ENCODE assay signal across 26 cellular contexts in genomic region chr1:111819566-111819965, GRCh38.
"Had no signal": no experiment of that assay in that cellular context is flagged by ENCODE, and none has a peak within 500 bp of the region (broad histone marks: within the 10 kb centered on the region; RNA-seq: fewer than 3 reads in every experiment).

No MANE protein-coding gene starts in this region.

- H3K27me3 ChIP-seq: stomach, suprapubic skin, testis, thyroid gland, tibial artery, tibial nerve, transverse colon, upper lobe of left lung, upper lobe of right lung, uterus, vagina had no signal

- H3K27ac ChIP-seq: stomach, suprapubic skin, testis, thoracic aorta, thyroid gland, tibial artery, tibial nerve, transverse colon, upper lobe of left lung, upper lobe of right lung, uterus, vagina had no signal

- H3K4me3 ChIP-seq: stomach, suprapubic skin, testis, thoracic aorta, thyroid gland, tibial artery, tibial nerve, transverse colon, upper lobe of left lung, upper lobe of right lung, uterus, vagina had no signal

- DNase-seq: stimulated activated CD4-positive, alpha-beta T cell treated with anti-CD3 and anti-CD28 coated beads, Interleukin-2, amount 100 ng/mL, for 48 hours; stimulated activated CD4-positive, alpha-beta T cell treated with anti-CD3 and anti-CD28 coated beads, Interleukin-4, amount 100 ng/mL, for 1 hour; stimulated activated CD4-positive, alpha-beta T cell treated with anti-CD3 and anti-CD28 coated beads, Interleukin-4, amount 100 ng/mL, for 24 hours; stimulated activated CD4-positive, alpha-beta T cell treated with anti-CD3 and anti-CD28 coated beads, Interleukin-4, amount 100 ng/mL, for 4 hours; stimulated activated CD8-positive, alpha-beta memory T cell treated with anti-CD3 and anti-CD28 coated beads, Interleukin-4, amount 100 ng/mL, for 48 hours; stimulated activated naive B cell treated with anti-CD40 and anti-IgM and Interleukin-4, amounts not matched to agents 10 μg/mL and 1 μg/mL and 100 μg/mL, for 72 hours; stimulated activated naive CD4-positive, alpha-beta T cell; stimulated activated naive CD4-positive, alpha-beta T cell treated with Interleukin-2 at 50 U/mL for 16 hours; stimulated activated naive CD8-positive, alpha-beta T cell treated with anti-CD3 and anti-CD28 coated beads, Interleukin-15, amount 100 ng/mL, for 72 hours; stimulated activated naive CD8-positive, alpha-beta T cell treated with anti-CD3 and anti-CD28 coated beads, Interleukin-15, Interleukin-2, amounts not matched to agents 100 U/mL and 50 U/mL, for 24 hours; stomach; substantia nigra; testis; thyroid gland; tibial artery; transverse colon; trophoblast cell; upper lobe of left lung; upper lobe of right lung; uterus had no signal

- ATAC-seq: stimulated activated effector memory CD8-positive, alpha-beta T cell treated with anti-CD3 and anti-CD28 coated beads, Interleukin-12 subunit alpha, Interleukin-12 subunit beta, amount 100 ng/mL, for 72 hours; stimulated activated memory B cell treated with anti-CD40 and anti-IgM and Interleukin-4, amounts not matched to agents 10 μg/mL and 1 μg/mL and 100 μg/mL, for 72 hours; stimulated activated naive B cell treated with anti-CD40 and anti-IgM and Interleukin-4, amounts not matched to agents 10 μg/mL and 1 μg/mL and 100 μg/mL, for 72 hours; stimulated activated naive CD8-positive, alpha-beta T cell treated with anti-CD3 and anti-CD28 coated beads, Interleukin-15, amount 100 ng/mL, for 72 hours; stimulated activated naive CD8-positive, alpha-beta T cell treated with anti-CD3 and anti-CD28 coated beads, Interleukin-15, Interleukin-2, amounts not matched to agents 100 U/mL and 50 U/mL, for 24 hours; upper lobe of right lung had no signal
